ENCODE assay signal across 8 cellular contexts in the genomic region with DNA sequence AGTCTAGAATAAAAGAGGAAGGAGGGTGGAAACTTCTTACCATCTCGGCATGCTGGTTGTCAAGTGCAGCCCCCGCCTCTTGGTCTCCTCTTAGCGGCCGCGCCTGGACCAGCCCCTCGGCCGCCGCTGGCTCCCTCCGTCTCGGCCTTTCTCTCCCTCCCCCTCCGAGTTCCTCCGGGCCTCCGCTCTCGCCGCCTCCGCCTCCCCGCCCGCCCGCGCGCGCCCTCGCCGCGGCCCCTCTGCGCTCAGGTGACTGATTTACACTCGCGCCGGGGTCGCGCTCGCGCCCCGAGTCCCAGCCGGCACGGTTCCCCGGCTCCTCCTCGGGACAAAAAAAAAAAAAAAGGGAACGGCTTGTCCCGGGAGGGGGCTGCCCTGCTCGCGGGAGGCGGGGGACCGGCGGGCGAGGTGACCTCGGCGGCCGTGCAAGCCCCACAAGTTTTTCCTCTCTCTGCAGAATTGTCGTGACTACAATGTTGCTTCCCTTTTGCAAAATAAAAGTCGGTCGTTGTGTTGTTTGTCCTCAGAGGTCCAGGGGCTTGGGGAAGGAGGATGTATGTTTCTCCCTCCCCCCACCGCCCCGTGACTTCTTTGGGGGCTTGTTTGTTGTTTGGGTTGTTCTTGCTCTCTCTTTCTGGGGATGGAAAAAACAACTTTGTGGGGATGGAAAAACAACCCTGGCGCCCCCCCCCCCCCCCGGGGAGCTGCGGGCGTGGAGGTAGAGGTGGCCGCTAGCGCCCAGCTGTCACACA. TPM values are rescaled to one million over a fixed set of nuclear protein-coding genes. Genes with fewer than 3 reads are reported as not detected.
DNase-seq lines count a peak whose midpoint lies in the region; ATAC-seq and TF ChIP-seq lines count a peak whose summit lies in the region.

A gene with protein sequence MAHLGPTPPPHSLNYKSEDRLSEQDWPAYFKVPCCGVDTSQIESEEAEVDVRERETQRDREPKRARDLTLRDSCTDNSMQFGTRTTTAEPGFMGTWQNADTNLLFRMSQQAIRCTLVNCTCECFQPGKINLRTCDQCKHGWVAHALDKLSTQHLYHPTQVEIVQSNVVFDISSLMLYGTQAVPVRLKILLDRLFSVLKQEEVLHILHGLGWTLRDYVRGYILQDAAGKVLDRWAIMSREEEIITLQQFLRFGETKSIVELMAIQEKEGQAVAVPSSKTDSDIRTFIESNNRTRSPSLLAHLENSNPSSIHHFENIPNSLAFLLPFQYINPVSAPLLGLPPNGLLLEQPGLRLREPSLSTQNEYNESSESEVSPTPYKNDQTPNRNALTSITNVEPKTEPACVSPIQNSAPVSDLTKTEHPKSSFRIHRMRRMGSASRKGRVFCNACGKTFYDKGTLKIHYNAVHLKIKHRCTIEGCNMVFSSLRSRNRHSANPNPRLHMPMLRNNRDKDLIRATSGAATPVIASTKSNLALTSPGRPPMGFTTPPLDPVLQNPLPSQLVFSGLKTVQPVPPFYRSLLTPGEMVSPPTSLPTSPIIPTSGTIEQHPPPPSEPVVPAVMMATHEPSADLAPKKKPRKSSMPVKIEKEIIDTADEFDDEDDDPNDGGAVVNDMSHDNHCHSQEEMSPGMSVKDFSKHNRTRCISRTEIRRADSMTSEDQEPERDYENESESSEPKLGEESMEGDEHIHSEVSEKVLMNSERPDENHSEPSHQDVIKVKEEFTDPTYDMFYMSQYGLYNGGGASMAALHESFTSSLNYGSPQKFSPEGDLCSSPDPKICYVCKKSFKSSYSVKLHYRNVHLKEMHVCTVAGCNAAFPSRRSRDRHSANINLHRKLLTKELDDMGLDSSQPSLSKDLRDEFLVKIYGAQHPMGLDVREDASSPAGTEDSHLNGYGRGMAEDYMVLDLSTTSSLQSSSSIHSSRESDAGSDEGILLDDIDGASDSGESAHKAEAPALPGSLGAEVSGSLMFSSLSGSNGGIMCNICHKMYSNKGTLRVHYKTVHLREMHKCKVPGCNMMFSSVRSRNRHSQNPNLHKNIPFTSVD (minus strand): TSS at position 65 of the 752 bp plus-strand sequence. CDS start 22 bp downstream, at position 43.

- peak within 1 kb of the TSS; percentile 91 for H3K4me3 ChIP-seq in adipocyte (ENCODE audit: low read length)
- peak within 1 kb of the TSS; percentile 95 for H3K4me3 ChIP-seq in right cardiac atrium (ENCODE audit: low read length)

- H3K27me3 ChIP-seq in adipocyte (replicated peaks; ENCODE audit: control insufficient read depth, insufficient read depth, low read length) (no peaks in the 10 kb centered on the region), right cardiac atrium (ENCODE audit: control insufficient read depth, insufficient read depth) (no peaks in the 10 kb centered on the region)

- DNase-seq in COLO668 (lab: John Stamatoyannopoulos, UW; ENCODE audit: unreplicated experiment): peak; percentile 42
- peak; percentile 86 for DNase-seq in adipocyte (ENCODE audit: low read depth)
- DNase-seq in right cardiac atrium: peak; percentile 66 to 87 (median 82)
- DNase-seq in posterior vena cava (ENCODE audit: low spot score): peak; percentile 87

- TF ChIP-seq EP300 in Ishikawa (IDR thresholded peaks at IDR 0.05; ENCODE audit: borderline replicate concordance): no peak

- H3K27ac ChIP-seq in right cardiac atrium (ENCODE audit: low read length): peak within 1 kb of the TSS; percentile 22

- H3K4me1 ChIP-seq in adipocyte (ENCODE audit: control insufficient read depth, insufficient read depth, low read length) (peaks cover 44% of the 10 kb centered on the region), right cardiac atrium (ENCODE audit: control insufficient read depth, insufficient read depth, low read length) (no peaks in the 10 kb centered on the region)

- WGBS in right cardiac atrium: under 1% methylated on average over 60 of the region's 60 CpGs

- H3K36me3 ChIP-seq in adipocyte (ENCODE audit: control insufficient read depth, insufficient read depth, low read length, severe bottlenecking): no peaks in the 10 kb centered on the region

- H3K9me3 ChIP-seq in adipocyte (ENCODE audit: control insufficient read depth, low read length) (no peaks in the 10 kb centered on the region), right cardiac atrium (ENCODE audit: control insufficient read depth, low read length) (no peaks in the 10 kb centered on the region)

- ATAC-seq in right cardiac atrium: peak; percentile 85
- no peak for ATAC-seq in HG02981 (IDR thresholded peaks at IDR 0.05; ENCODE audit: unreplicated experiment)
- no peak for ATAC-seq in HG03432 (IDR thresholded peaks at IDR 0.05; ENCODE audit: unreplicated experiment)
- no peak for ATAC-seq in GM21360 (IDR thresholded peaks at IDR 0.05; ENCODE audit: unreplicated experiment)

- intact Hi-C loops in right cardiac atrium (cut with DNase I): no loop called here
- intact Hi-C loops in posterior vena cava (cut with DNase I): loop anchor here in 1 of 2 donors (10.0 kb wide), 1 partner anchor 146 kb away; no protein-coding TSS in a partner anchor

- H3K9ac ChIP-seq in adipocyte (ENCODE audit: low read length): peak within 1 kb of the TSS; percentile 91

- no peak for TF ChIP-seq RAD21 in Ishikawa (IDR thresholded peaks at IDR 0.05; ENCODE audit: low read depth)

TF ChIP-seq in Ishikawa, 13 proteins besides CTCF, POLR2A, EP300 and RAD21:
- TF ChIP-seq EGR1 (IDR thresholded peaks at IDR 0.05) (peak; percentile 56; the same call in 1 of the 2 replicates), ZBTB7A (IDR thresholded peaks at IDR 0.05; ENCODE audit: low read depth) (no peak; the same call in 1 of the 2 replicates), CREB1 (IDR thresholded peaks at IDR 0.05; ENCODE audit: low read depth) (no peak)

RNA-seq across cellular contexts. Expression of the gene that starts here (rescaled TPM):
- total RNA-seq in right cardiac atrium: 100 to 1,000 TPM in 2 of 4 donors, 10 to 100 TPM in 2; 52.2 to 123 (median 91.1) TPM
- 4.7 TPM for polyA plus RNA-seq in right cardiac atrium
- total RNA-seq in posterior vena cava: 10 to 100 TPM; 61.2 to 76.0 TPM

Comparison
In these comparisons a context has a peak if more than half of its experiments do, and no peak if none do; other contexts are left out.
1. ATAC-seq: peak in right cardiac atrium (2 of 2); none in HG02981 (single experiment), HG03432 (single experiment) and GM21360 (single experiment).
2. Peak in every context shown above with its lines, with median percentiles within 50 percentile points of each other: DNase-seq.